Comparison of ENCODE assay signal across 8 cellular contexts in the genomic region with DNA sequence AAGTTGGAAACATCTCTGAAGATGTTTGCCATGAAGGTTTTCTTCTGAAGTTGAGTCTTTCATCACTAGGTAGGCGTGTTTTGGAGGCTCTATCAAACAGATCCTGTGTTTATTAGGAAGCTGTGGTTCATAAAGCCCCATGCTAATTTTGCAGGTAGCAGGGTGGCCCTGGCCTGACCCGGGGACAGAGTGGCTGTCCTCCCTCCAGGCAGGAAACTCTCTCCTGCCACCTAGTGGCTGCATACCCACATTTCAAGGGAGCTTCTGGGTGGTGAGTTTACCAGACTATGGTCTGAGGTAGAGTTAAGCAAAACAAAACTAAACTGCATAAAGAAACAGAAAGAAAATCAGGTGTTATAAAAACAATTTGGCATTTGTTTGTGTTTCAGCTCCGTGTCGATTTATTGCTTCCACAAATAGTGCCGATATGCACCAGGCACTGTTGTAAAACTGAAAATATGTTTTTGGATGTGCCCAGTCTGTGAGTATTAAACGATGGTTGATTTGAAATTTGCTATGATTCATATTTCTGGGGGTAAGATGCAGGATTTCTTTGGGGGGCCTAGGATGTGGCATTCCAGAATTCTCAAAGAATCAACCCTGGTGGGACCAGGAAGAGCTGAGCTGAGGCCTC. TPM values are rescaled to one million over a fixed set of nuclear protein-coding genes. Genes with fewer than 3 reads are reported as not detected.
DNase-seq lines count a peak whose midpoint lies in the region; TF ChIP-seq lines count a peak whose summit lies in the region.

No MANE protein-coding gene starts in this region.

- no peaks in the 10 kb centered on the region for H3K36me3 Mint-ChIP-seq in HFFc6 (ENCODE audit: low read depth)

- no peaks in the 10 kb centered on the region for H3K4me1 ChIP-seq in trophoblast cell (ENCODE audit: control insufficient read depth in 1 of 2, insufficient read depth in 2 of 2, low read length in 2 of 2)

- H2BK120ac ChIP-seq in trophoblast cell (ENCODE audit: insufficient read depth, low read length, poor library complexity) = no peak overlapping the region

- H4K91ac ChIP-seq in trophoblast cell (ENCODE audit: low read depth, low read length) = no peak overlapping the region

- H3K79me2 ChIP-seq in trophoblast cell (ENCODE audit: control insufficient read depth, insufficient read depth, low read length, poor library complexity) = no peaks in the 10 kb centered on the region

- POLR2A ChIA-PET in GM10248 (lab: Yijun Ruan, JAX) = no interaction called here

- H3K9me3 ChIP-seq in trophoblast cell (ENCODE audit: insufficient read depth, low read depth, low read length) = peaks cover 2% of the 10 kb centered on the region

- no peaks in the 10 kb centered on the region for H3K79me1 ChIP-seq in trophoblast cell (ENCODE audit: low read length)

- CTCF ChIA-PET in GM10248 (lab: Yijun Ruan, JAX) = interaction anchor here (0.7 to 12.1 kb wide), 72 partner anchors 8 to 342 kb away, joined by 3 to 275 read pairs (median 5); a partner anchor contains a TSS

- H3K23ac ChIP-seq in trophoblast cell (ENCODE audit: low read length) = no peak overlapping the region

- H3K27me3 ChIP-seq in trophoblast cell (ENCODE audit: insufficient read depth, low read length) = no peaks in the 10 kb centered on the region

- H2AK5ac ChIP-seq in trophoblast cell (ENCODE audit: low read length) = no peak overlapping the region

- H3K14ac ChIP-seq in trophoblast cell (ENCODE audit: low read length) = no peak overlapping the region

- WGBS in trophoblast cell (ENCODE audit: extremely low coverage, insufficient coverage, insufficient read length) = no CpG with 5 or more reads among the region's 6 CpGs

- peaks cover 55% of the 10 kb centered on the region for H3K4me1 Mint-ChIP-seq in HFFc6 (ENCODE audit: low read depth)

- no peaks in the 10 kb centered on the region for H3K9me3 Mint-ChIP-seq in HFFc6

- no peak overlapping the region; the same call in 1 of the 2 replicates for H3K27ac Mint-ChIP-seq in HFFc6

- TF ChIP-seq CTCF in GM10248 (IDR thresholded peaks at IDR 0.05; ENCODE audit: control extremely low read depth, extremely low read depth, low read depth, missing control alignments) (peak; percentile 94), HFFc6 (IDR thresholded peaks at IDR 0.05) (peak; percentile 89), fibroblast of mammary gland (conservative IDR thresholded peaks at IDR 0.05; ENCODE audit: control insufficient read depth, insufficient read depth, low read depth, low read length) (peak; percentile 87)

- no peak overlapping the region for H4K8ac ChIP-seq in trophoblast cell (ENCODE audit: low read depth, low read length)

- no peak overlapping the region for H3K27ac ChIP-seq in trophoblast cell (ENCODE audit: low read depth, low read length)

- H3K4ac ChIP-seq in trophoblast cell (ENCODE audit: low read depth, low read length) = no peak overlapping the region

- DNase-seq in GM10248 (ENCODE audit: extremely low spot score) = peak; percentile 83
- no peak for DNase-seq in HFFc6
- DNase-seq in NOMO-1 treated with dmso at 0.1 percent for 144 hours (lab: John Stamatoyannopoulos, UW; ENCODE audit: unreplicated experiment) = peak; percentile 31
- peak; percentile 35 for DNase-seq in activated CD8-positive, alpha-beta memory T cell treated with anti-CD3 and anti-CD28 coated beads, Interleukin-2, amount 50 U/mL, for 24 hours (ENCODE audit: extremely low read depth)
- DNase-seq in fibroblast of mammary gland (ENCODE audit: low read depth) = peak; percentile 41
- peak; percentile 57 to 93 for DNase-seq in trophoblast cell
- DNase-seq in SHP77 treated with DMSO at 0.1 percent for 48 hours (lab: John Stamatoyannopoulos, UW) = no peak
- DNase-seq in NCI-H2171 (lab: John Stamatoyannopoulos, UW) = no peak

- no peaks in the 10 kb centered on the region for H3K27me3 Mint-ChIP-seq in HFFc6 (ENCODE audit: insufficient read depth)

- no peak overlapping the region for H2BK5ac ChIP-seq in trophoblast cell (ENCODE audit: low read depth, low read length, poor library complexity)

- H3K36me3 ChIP-seq in trophoblast cell (ENCODE audit: control insufficient read depth in 1 of 2, insufficient read depth in 2 of 2, low read length in 2 of 2) = no peaks in the 10 kb centered on the region

- H3K4me2 ChIP-seq in trophoblast cell (ENCODE audit: low read length) = no peak overlapping the region

- H3K4me3 Mint-ChIP-seq in HFFc6 = no peak overlapping the region

- H4K12ac ChIP-seq in trophoblast cell (ENCODE audit: low read depth, low read length) = no peak overlapping the region

- H3K4me3 ChIP-seq in fibroblast of mammary gland (ENCODE audit: control insufficient read depth, low read depth, low read length) (no peak overlapping the region), trophoblast cell (ENCODE audit: low read depth, low read length) (no peak overlapping the region)

- no peak overlapping the region for H2AFZ ChIP-seq in trophoblast cell (ENCODE audit: insufficient read depth, low read length, poor library complexity)

- H3K18ac ChIP-seq in trophoblast cell (ENCODE audit: low read length) = no peak overlapping the region

- H2BK12ac ChIP-seq in trophoblast cell (ENCODE audit: low read length) = no peak overlapping the region

- H3K9ac ChIP-seq in trophoblast cell (ENCODE audit: low read length) = no peak overlapping the region

RNA-seq across cellular contexts. Expression of a gene that starts 26.0 kb away (rescaled TPM):
- not detected for total RNA-seq in HFFc6 (2021; fragmentation: NEBNext Ultra II Directional; extraction: Animal tissue kit (Norgen Biotek cat#: 25700))
- polyA plus RNA-seq in trophoblast cell (2013) = 0.07 TPM in 1 of 2 replicates, not detected in the other

RNA-seq across cellular contexts. Expression of a gene that starts 48.4 kb away (rescaled TPM):
- 1 to 10 TPM; 1.3 to 7.7 (median 6.0) TPM for total RNA-seq in HFFc6 (2021; fragmentation: NEBNext Ultra II Directional; extraction: Animal tissue kit (Norgen Biotek cat#: 25700))
- polyA plus RNA-seq in trophoblast cell (2013) = not detected in 2 replicates

Comparison
In these comparisons a context has a peak if more than half of its experiments do, and no peak if none do; other contexts are left out.
1. DNase-seq: peak in GM10248 (single experiment), NOMO-1 treated with dmso at 0.1 percent for 144 hours (single experiment), activated CD8-positive, alpha-beta memory T cell treated with anti-CD3 and anti-CD28 coated beads, Interleukin-2, amount 50 U/mL, for 24 hours (single experiment), fibroblast of mammary gland (single experiment) and trophoblast cell (2 of 2); none in HFFc6 (single experiment), SHP77 treated with DMSO at 0.1 percent for 48 hours (single experiment) and NCI-H2171 (single experiment).
2. Peak in every context shown above with its lines, with median percentiles within 50 percentile points of each other: CTCF ChIP-seq.